Comparison of ENCODE assay signal across 21 cellular contexts in the genomic region with DNA sequence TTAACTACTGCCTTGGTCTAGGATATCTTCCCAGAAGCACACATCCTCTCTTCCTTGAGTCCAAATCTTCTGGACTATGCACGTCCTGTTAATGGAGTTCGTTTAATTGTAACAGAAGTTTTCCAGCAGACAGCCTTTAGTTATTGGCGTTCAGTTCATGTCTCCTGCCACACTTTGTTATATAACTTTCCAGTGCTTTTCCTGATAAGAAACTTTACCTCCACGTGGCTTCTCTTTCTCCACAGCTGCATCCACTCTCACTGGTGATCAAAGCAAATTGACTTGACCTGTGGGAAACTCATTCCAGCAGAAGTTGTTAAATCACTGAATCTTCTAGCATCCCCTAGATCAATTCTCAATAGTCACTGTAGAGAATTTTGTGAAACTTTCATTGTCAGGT. TPM values are rescaled to one million over a fixed set of nuclear protein-coding genes. Genes with fewer than 3 reads are reported as not detected.
"Had no signal": no experiment of that assay in that cellular context is flagged by ENCODE, and none has a peak within 500 bp of the region (broad histone marks: within the 10 kb centered on the region; RNA-seq: fewer than 3 reads in every experiment).

No MANE protein-coding gene starts in this region.

- H3K36me3 Mint-ChIP-seq: activated naive CD4-positive, alpha-beta T cell treated with anti-CD3 and anti-CD28 coated beads, Interleukin-2, amount 50 U/mL, for 72 hours; natural killer cell treated with Interleukin-12 subunit alpha and Interleukin-12 subunit beta and Interleukin-15 and Interleukin-18, amount 100 ng/mL, for 72 hours; stimulated activated effector memory CD8-positive, alpha-beta T cell treated with anti-CD3 and anti-CD28 coated beads, Interleukin-12 subunit alpha, Interleukin-12 subunit beta, amount 100 ng/mL, for 72 hours had no signal

- H3K27me3 ChIP-seq: tibial artery, vagina had no signal

- H3K27me3 Mint-ChIP-seq: progenitor cell of endocrine pancreas had no signal

- H3K4me1 Mint-ChIP-seq: activated CD4-positive, alpha-beta T cell treated with anti-CD3 and anti-CD28 coated beads, Interleukin-2, amount 10 ng/mL, durations not matched to agents 24 days and 14 days; stimulated activated effector memory CD8-positive, alpha-beta T cell treated with anti-CD3 and anti-CD28 coated beads, Interleukin-12 subunit alpha, Interleukin-12 subunit beta, amount 100 ng/mL, for 72 hours had no signal

- H3K27ac ChIP-seq: epithelial cell of prostate, tibial artery, vagina had no signal

- DNase-seq: activated CD4-positive, alpha-beta T cell treated with anti-CD3 and anti-CD28 coated beads, Interleukin-2, amount 10 ng/mL, durations not matched to agents 24 days and 14 days; activated CD4-positive, CD25-positive, alpha-beta regulatory T cell; activated CD8-positive, alpha-beta memory T cell treated with anti-CD3 and anti-CD28 coated beads, Interleukin-2, amount 50 U/mL, for 4 hours; activated CD8-positive, alpha-beta T cell treated with anti-CD3 and anti-CD28 coated beads, Interleukin-2, amount 10 ng/mL, durations not matched to agents 7 days and 5 days; activated gamma-delta T cell; activated T-cell treated with anti-CD3 and anti-CD28 coated beads, Interleukin-2, amount 50 U/mL, for 48 hours; amniotic stem cell; cerebellar nuclear complex; effector memory CD8-positive, alpha-beta T cell; foreskin melanocyte; nucleus accumbens; tibial artery had no signal

- H3K27ac Mint-ChIP-seq: activated CD4-positive, alpha-beta T cell treated with anti-CD3 and anti-CD28 coated beads, Interleukin-2, amount 10 ng/mL, durations not matched to agents 24 days and 14 days; activated CD8-positive, alpha-beta T cell treated with anti-CD3 and anti-CD28 coated beads, Interleukin-2, amount 10 ng/mL, durations not matched to agents 7 days and 5 days; activated naive CD4-positive, alpha-beta T cell treated with anti-CD3 and anti-CD28 coated beads, Interleukin-2, amount 50 U/mL, for 72 hours; dendritic cell treated with granulocyte-macrophage colony-stimulating factor and Interleukin-4, amounts not matched to agents 40 ng/mL and 50 ng/mL, for 4 days; effector memory CD8-positive, alpha-beta T cell; natural killer cell treated with Interleukin-12 subunit alpha and Interleukin-12 subunit beta and Interleukin-15 and Interleukin-18, amount 100 ng/mL, for 72 hours; progenitor cell of endocrine pancreas; stimulated activated effector memory CD8-positive, alpha-beta T cell treated with anti-CD3 and anti-CD28 coated beads, Interleukin-12 subunit alpha, Interleukin-12 subunit beta, amount 100 ng/mL, for 72 hours; T-helper 2 cell treated with Interferon-gamma antibody and Interleukin-4, amounts not matched to agents 5 μg/mL and 100 μg/mL, for 36 hours had no signal

- H3K4me3 ChIP-seq: mucosa of descending colon, tibial artery, vagina had no signal

- H3K9me3 Mint-ChIP-seq: activated CD4-positive, alpha-beta T cell treated with anti-CD3 and anti-CD28 coated beads, Interleukin-2, amount 10 ng/mL, durations not matched to agents 24 days and 14 days; activated naive CD4-positive, alpha-beta T cell treated with anti-CD3 and anti-CD28 coated beads, Interleukin-2, amount 50 U/mL, for 72 hours; dendritic cell treated with granulocyte-macrophage colony-stimulating factor and Interleukin-4, amounts not matched to agents 40 ng/mL and 50 ng/mL, for 4 days; effector memory CD8-positive, alpha-beta T cell; natural killer cell treated with Interleukin-12 subunit alpha and Interleukin-12 subunit beta and Interleukin-15 and Interleukin-18, amount 100 ng/mL, for 72 hours; stimulated activated effector memory CD8-positive, alpha-beta T cell treated with anti-CD3 and anti-CD28 coated beads, Interleukin-12 subunit alpha, Interleukin-12 subunit beta, amount 100 ng/mL, for 72 hours; T-helper 2 cell treated with Interferon-gamma antibody and Interleukin-4, amounts not matched to agents 5 μg/mL and 100 μg/mL, for 36 hours had no signal

- H3K4me1 ChIP-seq: vagina had no signal

- H3K9me3 ChIP-seq: mucosa of descending colon, tibial artery, vagina had no signal

- ATAC-seq: activated CD8-positive, alpha-beta T cell treated with anti-CD3 and anti-CD28 coated beads, Interleukin-2, amount 10 ng/mL, durations not matched to agents 7 days and 5 days; activated naive CD4-positive, alpha-beta T cell treated with anti-CD3 and anti-CD28 coated beads, Interleukin-2, amount 50 U/mL, for 72 hours; effector memory CD8-positive, alpha-beta T cell; natural killer cell treated with Interleukin-12 subunit alpha and Interleukin-12 subunit beta and Interleukin-15 and Interleukin-18, amount 100 ng/mL, for 72 hours; stimulated activated effector memory CD8-positive, alpha-beta T cell treated with anti-CD3 and anti-CD28 coated beads, Interleukin-12 subunit alpha, Interleukin-12 subunit beta, amount 100 ng/mL, for 72 hours had no signal

- H3K4me3 Mint-ChIP-seq: activated CD4-positive, alpha-beta T cell treated with anti-CD3 and anti-CD28 coated beads, Interleukin-2, amount 10 ng/mL, durations not matched to agents 24 days and 14 days; activated CD8-positive, alpha-beta T cell treated with anti-CD3 and anti-CD28 coated beads, Interleukin-2, amount 10 ng/mL, durations not matched to agents 7 days and 5 days; dendritic cell treated with granulocyte-macrophage colony-stimulating factor and Interleukin-4, amounts not matched to agents 40 ng/mL and 50 ng/mL, for 4 days; effector memory CD8-positive, alpha-beta T cell; natural killer cell treated with Interleukin-12 subunit alpha and Interleukin-12 subunit beta and Interleukin-15 and Interleukin-18, amount 100 ng/mL, for 72 hours; stimulated activated effector memory CD8-positive, alpha-beta T cell treated with anti-CD3 and anti-CD28 coated beads, Interleukin-12 subunit alpha, Interleukin-12 subunit beta, amount 100 ng/mL, for 72 hours; T-helper 2 cell treated with Interferon-gamma antibody and Interleukin-4, amounts not matched to agents 5 μg/mL and 100 μg/mL, for 36 hours had no signal

RNA-seq across cellular contexts. Expression of gene PTPN21, which starts 19.0 kb away (rescaled TPM):
- total RNA-seq: activated naive CD4-positive, alpha-beta T cell treated with anti-CD3 and anti-CD28 coated beads, Interleukin-2, amount 50 U/mL, for 72 hours had no signal
